1 cellular context compared by ENCODE assay signal in the genomic region with DNA sequence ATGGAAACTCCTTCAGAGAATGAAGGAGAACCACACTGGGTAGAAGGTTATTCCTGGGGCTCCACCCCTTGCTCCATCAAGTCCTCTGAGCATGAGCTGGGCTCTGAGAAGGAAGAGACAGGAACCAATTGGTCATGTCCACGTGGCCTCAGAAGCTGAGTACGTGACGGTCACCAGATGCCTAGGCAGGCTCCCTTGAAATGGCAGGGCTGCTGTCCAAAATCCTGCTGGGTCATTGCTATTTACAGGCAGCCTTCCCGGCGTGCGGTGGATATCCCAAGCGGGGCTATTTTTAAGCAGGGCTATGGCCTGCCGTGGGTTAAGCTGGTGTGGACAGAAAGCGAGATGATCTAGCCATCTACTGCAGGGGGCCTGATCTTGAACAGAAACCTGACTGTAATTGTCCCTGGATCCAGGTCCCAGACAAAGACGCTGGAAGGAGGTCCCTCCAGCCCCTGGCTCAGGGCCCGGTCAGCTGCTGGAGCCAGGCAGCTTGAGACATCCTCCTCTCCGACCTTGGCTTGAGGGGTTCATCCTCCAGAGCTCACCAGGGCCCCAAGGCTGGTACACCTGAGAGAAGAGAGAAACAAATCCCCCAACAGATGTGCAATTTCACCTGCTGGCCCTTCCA.
TF ChIP-seq lines count a peak whose summit lies in the region.

No MANE protein-coding gene starts in this region.

TF ChIP-seq in GM23338, 12 proteins besides CTCF, POLR2A, EP300 and RAD21 (continued from another document):
- TF ChIP-seq, protein P1, sequence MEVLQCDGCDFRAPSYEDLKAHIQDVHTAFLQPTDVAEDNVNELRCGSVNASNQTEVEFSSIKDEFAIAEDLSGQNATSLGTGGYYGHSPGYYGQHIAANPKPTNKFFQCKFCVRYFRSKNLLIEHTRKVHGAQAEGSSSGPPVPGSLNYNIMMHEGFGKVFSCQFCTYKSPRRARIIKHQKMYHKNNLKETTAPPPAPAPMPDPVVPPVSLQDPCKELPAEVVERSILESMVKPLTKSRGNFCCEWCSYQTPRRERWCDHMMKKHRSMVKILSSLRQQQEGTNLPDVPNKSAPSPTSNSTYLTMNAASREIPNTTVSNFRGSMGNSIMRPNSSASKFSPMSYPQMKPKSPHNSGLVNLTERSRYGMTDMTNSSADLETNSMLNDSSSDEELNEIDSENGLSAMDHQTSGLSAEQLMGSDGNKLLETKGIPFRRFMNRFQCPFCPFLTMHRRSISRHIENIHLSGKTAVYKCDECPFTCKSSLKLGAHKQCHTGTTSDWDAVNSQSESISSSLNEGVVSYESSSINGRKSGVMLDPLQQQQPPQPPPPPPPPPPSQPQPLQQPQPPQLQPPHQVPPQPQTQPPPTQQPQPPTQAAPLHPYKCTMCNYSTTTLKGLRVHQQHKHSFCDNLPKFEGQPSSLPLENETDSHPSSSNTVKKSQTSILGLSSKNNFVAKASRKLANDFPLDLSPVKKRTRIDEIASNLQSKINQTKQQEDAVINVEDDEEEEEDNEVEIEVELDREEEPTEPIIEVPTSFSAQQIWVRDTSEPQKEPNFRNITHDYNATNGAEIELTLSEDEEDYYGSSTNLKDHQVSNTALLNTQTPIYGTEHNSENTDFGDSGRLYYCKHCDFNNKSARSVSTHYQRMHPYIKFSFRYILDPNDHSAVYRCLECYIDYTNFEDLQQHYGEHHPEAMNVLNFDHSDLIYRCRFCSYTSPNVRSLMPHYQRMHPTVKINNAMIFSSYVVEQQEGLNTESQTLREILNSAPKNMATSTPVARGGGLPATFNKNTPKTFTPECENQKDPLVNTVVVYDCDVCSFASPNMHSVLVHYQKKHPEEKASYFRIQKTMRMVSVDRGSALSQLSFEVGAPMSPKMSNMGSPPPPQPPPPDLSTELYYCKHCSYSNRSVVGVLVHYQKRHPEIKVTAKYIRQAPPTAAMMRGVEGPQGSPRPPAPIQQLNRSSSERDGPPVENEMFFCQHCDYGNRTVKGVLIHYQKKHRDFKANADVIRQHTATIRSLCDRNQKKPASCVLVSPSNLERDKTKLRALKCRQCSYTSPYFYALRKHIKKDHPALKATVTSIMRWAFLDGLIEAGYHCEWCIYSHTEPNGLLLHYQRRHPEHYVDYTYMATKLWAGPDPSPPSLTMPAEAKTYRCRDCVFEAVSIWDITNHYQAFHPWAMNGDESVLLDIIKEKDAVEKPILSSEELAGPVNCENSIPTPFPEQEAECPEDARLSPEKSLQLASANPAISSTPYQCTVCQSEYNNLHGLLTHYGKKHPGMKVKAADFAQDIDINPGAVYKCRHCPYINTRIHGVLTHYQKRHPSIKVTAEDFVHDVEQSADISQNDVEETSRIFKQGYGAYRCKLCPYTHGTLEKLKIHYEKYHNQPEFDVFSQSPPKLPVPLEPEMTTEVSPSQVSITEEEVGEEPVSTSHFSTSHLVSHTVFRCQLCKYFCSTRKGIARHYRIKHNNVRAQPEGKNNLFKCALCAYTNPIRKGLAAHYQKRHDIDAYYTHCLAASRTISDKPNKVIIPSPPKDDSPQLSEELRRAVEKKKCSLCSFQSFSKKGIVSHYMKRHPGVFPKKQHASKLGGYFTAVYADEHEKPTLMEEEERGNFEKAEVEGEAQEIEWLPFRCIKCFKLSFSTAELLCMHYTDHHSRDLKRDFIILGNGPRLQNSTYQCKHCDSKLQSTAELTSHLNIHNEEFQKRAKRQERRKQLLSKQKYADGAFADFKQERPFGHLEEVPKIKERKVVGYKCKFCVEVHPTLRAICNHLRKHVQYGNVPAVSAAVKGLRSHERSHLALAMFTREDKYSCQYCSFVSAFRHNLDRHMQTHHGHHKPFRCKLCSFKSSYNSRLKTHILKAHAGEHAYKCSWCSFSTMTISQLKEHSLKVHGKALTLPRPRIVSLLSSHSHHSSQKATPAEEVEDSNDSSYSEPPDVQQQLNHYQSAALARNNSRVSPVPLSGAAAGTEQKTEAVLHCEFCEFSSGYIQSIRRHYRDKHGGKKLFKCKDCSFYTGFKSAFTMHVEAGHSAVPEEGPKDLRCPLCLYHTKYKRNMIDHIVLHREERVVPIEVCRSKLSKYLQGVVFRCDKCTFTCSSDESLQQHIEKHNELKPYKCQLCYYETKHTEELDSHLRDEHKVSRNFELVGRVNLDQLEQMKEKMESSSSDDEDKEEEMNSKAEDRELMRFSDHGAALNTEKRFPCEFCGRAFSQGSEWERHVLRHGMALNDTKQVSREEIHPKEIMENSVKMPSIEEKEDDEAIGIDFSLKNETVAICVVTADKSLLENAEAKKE (CRISPR knock-in tag; IDR thresholded peaks at IDR 0.05): no peak
- TF ChIP-seq, protein P2, sequence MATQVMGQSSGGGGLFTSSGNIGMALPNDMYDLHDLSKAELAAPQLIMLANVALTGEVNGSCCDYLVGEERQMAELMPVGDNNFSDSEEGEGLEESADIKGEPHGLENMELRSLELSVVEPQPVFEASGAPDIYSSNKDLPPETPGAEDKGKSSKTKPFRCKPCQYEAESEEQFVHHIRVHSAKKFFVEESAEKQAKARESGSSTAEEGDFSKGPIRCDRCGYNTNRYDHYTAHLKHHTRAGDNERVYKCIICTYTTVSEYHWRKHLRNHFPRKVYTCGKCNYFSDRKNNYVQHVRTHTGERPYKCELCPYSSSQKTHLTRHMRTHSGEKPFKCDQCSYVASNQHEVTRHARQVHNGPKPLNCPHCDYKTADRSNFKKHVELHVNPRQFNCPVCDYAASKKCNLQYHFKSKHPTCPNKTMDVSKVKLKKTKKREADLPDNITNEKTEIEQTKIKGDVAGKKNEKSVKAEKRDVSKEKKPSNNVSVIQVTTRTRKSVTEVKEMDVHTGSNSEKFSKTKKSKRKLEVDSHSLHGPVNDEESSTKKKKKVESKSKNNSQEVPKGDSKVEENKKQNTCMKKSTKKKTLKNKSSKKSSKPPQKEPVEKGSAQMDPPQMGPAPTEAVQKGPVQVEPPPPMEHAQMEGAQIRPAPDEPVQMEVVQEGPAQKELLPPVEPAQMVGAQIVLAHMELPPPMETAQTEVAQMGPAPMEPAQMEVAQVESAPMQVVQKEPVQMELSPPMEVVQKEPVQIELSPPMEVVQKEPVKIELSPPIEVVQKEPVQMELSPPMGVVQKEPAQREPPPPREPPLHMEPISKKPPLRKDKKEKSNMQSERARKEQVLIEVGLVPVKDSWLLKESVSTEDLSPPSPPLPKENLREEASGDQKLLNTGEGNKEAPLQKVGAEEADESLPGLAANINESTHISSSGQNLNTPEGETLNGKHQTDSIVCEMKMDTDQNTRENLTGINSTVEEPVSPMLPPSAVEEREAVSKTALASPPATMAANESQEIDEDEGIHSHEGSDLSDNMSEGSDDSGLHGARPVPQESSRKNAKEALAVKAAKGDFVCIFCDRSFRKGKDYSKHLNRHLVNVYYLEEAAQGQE (IDR thresholded peaks at IDR 0.05; ENCODE audit: unreplicated experiment): no peak
- no peak for TF ChIP-seq EZH2phosphoT487 (IDR thresholded peaks at IDR 0.05; ENCODE audit: unreplicated experiment)
